9 cellular contexts compared by ENCODE assay signal in genomic region chr14:103141117-103141796, GRCh38. TPM values are rescaled to one million over a fixed set of nuclear protein-coding genes. Genes with fewer than 3 reads are reported as not detected.
DNase-seq lines count a peak whose midpoint lies in the region; ATAC-seq, FAIRE-seq and TF ChIP-seq lines count a peak whose summit lies in the region.
"Had no signal": no experiment of that assay in that cellular context is flagged by ENCODE, and none has a peak within 500 bp of the region (broad histone marks: within the 10 kb centered on the region; RNA-seq: fewer than 3 reads in every experiment).

No MANE protein-coding gene starts in this region.

- no peak overlapping the region for H3K4me2 ChIP-seq in DND-41 (ENCODE audit: insufficient read depth, low read length)
- H3K4me2 ChIP-seq in keratinocyte (ENCODE audit: control insufficient read depth, extremely low read depth, insufficient read depth, low read depth, low read length), result no peak overlapping the region

- TF ChIP-seq CTCF in DND-41 (IDR thresholded peaks at IDR 0.05; ENCODE audit: borderline replicate concordance, extremely low read depth, low read length, poor library complexity, severe bottlenecking) (peak; percentile 79), WERI-Rb-1 (IDR thresholded peaks at IDR 0.05; ENCODE audit: low read depth, low read length) (peak; percentile 86), keratinocyte (optimal IDR thresholded peaks at IDR 0.05 in 1 of 3, IDR thresholded peaks at IDR 0.05 in 1 of 3, conservative IDR thresholded peaks at IDR 0.05 in 1 of 3; ENCODE audit: extremely low read depth in 1 of 3, insufficient read depth in 2 of 3, low read length in 3 of 3) (peak; percentile 70 to 75 (median 74)), transverse colon (IDR thresholded peaks at IDR 0.05) (peak; percentile 43 to 54 (median 47))

- H3K9me3 ChIP-seq in DND-41 (ENCODE audit: insufficient read depth, low read length, severe bottlenecking) (no peaks in the 10 kb centered on the region), WERI-Rb-1 (ENCODE audit: severe bottlenecking) (no peaks in the 10 kb centered on the region), keratinocyte (ENCODE audit: control insufficient read depth, low read depth, low read length) (no peaks in the 10 kb centered on the region), transverse colon (no peaks in the 10 kb centered on the region)

- H3K9me1 ChIP-seq in keratinocyte (ENCODE audit: control insufficient read depth, extremely low read depth, insufficient read depth, low read length), result no peaks in the 10 kb centered on the region

- H3K36me3 ChIP-seq in DND-41 (ENCODE audit: insufficient read depth, low read length) (no peaks in the 10 kb centered on the region), WERI-Rb-1 (no peaks in the 10 kb centered on the region), keratinocyte (ENCODE audit: control insufficient read depth in 2 of 2, extremely low read depth in 1 of 2, insufficient read depth in 2 of 2, low read length in 2 of 2) (no peaks in the 10 kb centered on the region), transverse colon (no peaks in the 10 kb centered on the region)

- WGBS in transverse colon (ENCODE audit: low coverage in 1 of 2), 2 donors, result 38 to 46% methylated on average over 4 to 8 of the region's 8 CpGs

- no peak for FAIRE-seq in keratinocyte (lab: Jason Lieb, UNC)

- TF ChIP-seq POLR2A in transverse colon (IDR thresholded peaks at IDR 0.05), result no peak

- intact Hi-C loops in transverse colon (cut with DNase I; ENCODE audit: low total_unique reads), result no loop called here

- no peak overlapping the region for H2AFZ ChIP-seq in DND-41 (ENCODE audit: low read depth, low read length)
- H2AFZ ChIP-seq in keratinocyte (ENCODE audit: control insufficient read depth, low read length), result no peak overlapping the region

- H3K9ac ChIP-seq in DND-41 (ENCODE audit: low read depth, low read length), result no peak overlapping the region
- H3K9ac ChIP-seq in keratinocyte (ENCODE audit: control insufficient read depth, extremely low read depth, insufficient read depth, low read length), result no peak overlapping the region

- dilution Hi-C loops in keratinocyte (cut with MboI; ENCODE audit: extremely low pct_ligation_motif_present, low sequenced_read_pairs), result no loop called here

- peaks cover 5% of the 10 kb centered on the region for H3K27me3 ChIP-seq in DND-41 (ENCODE audit: insufficient read depth, low read length, poor library complexity)
- no peaks in the 10 kb centered on the region for H3K27me3 ChIP-seq in WERI-Rb-1 (ENCODE audit: insufficient read depth, low read depth, severe bottlenecking)
- H3K27me3 ChIP-seq in keratinocyte (ENCODE audit: control insufficient read depth, extremely low read depth, insufficient read depth, low read length), result peaks cover 35% of the 10 kb centered on the region
- peaks cover 44% of the 10 kb centered on the region for H3K27me3 ChIP-seq in transverse colon

- no peak overlapping the region for H3K4me3 ChIP-seq in DND-41 (ENCODE audit: low read depth in 1 of 2, low read length in 2 of 2)
- no peak overlapping the region for H3K4me3 ChIP-seq in WERI-Rb-1 (ENCODE audit: low read depth, low read length)
- H3K4me3 ChIP-seq in keratinocyte (ENCODE audit: control insufficient read depth in 2 of 3, extremely low read depth in 1 of 3, insufficient read depth in 2 of 3, low read depth in 1 of 3, low read length in 3 of 3), result no peak overlapping the region
- no peak overlapping the region for H3K4me3 ChIP-seq in transverse colon

- no peaks in the 10 kb centered on the region for H3K79me2 ChIP-seq in DND-41 (ENCODE audit: insufficient read depth, low read length)
- no peaks in the 10 kb centered on the region for H3K79me2 ChIP-seq in keratinocyte (ENCODE audit: control insufficient read depth, insufficient read depth, low read length)

- H3K4me1 ChIP-seq in DND-41 (ENCODE audit: insufficient read depth, low read length) (no peaks in the 10 kb centered on the region), keratinocyte (ENCODE audit: control insufficient read depth, extremely low read depth, insufficient read depth, low read length) (peaks cover 8% of the 10 kb centered on the region), transverse colon (peaks cover 0 to 21% (median 6%) of the 10 kb centered on the region in 4 donors)

- H3K27ac ChIP-seq in DND-41 (ENCODE audit: low read length) (no peak overlapping the region), WERI-Rb-1 (peak overlapping the region; percentile 61), keratinocyte (ENCODE audit: control insufficient read depth, insufficient read depth, low read length) (no peak overlapping the region), transverse colon (no peak overlapping the region)

- DNase-seq in DND-41 (peak; percentile 37), NCI-H1092 treated with DMSO at 0.1 percent for 48 hours (lab: John Stamatoyannopoulos, UW) (peak; percentile 36), WERI-Rb-1 (peak; percentile 84), keratinocyte (ENCODE audit: low read depth, low spot score) (no peak), transverse colon (peak; percentile 63), Ammon's horn (ENCODE audit: low spot score) (no peak)
- DNase-seq: activated B cell treated with CpG ODN at 0.5 μM for 24 hours had no signal

- in situ Hi-C loops in transverse colon (cut with MboI; ENCODE audit: low pct_ligation_motif_present in 1 of 4, low pct_unique_long_range_greater_than_20kb in 1 of 4, low sequenced_read_pairs in 3 of 4), result no loop called here

- TF ChIP-seq EP300 in transverse colon (IDR thresholded peaks at IDR 0.05; ENCODE audit: low read depth), result no peak

- ATAC-seq in DND-41 (ENCODE audit: insufficient read depth, low read depth) (peak; percentile 42; the same call in 1 of the 3 replicates), GM21381 (IDR thresholded peaks at IDR 0.05; ENCODE audit: unreplicated experiment) (peak; percentile 18), HG02870 (IDR thresholded peaks at IDR 0.05; ENCODE audit: unreplicated experiment) (no peak)

- H4K20me1 ChIP-seq in DND-41 (ENCODE audit: insufficient read depth, low read length) (no peaks in the 10 kb centered on the region), keratinocyte (ENCODE audit: control insufficient read depth, extremely low read depth, insufficient read depth, low read length) (no peaks in the 10 kb centered on the region)

RNA-seq across cellular contexts. Expression of gene TNFAIP2, which starts 18.0 kb away (rescaled TPM):
- 0.57 to 1.8 TPM (median 0.71 TPM) in 3 replicates for polyA plus RNA-seq in keratinocyte
- polyA plus RNA-seq in keratinocyte (2011; ENCODE audit: low read depth), result 1.9 TPM
- polyA plus RNA-seq in keratinocyte (2011; cell fraction: cytosol; rRNA removed), result 0.74 and 1.3 TPM in 2 replicates
- 3.4 and 4.8 TPM in 2 replicates for polyA plus RNA-seq in keratinocyte (2011; cell fraction: nucleus; rRNA removed)
- polyA plus RNA-seq in keratinocyte (2012; ENCODE audit: low replicate concordance), result 0.52 and 4.1 TPM in 2 replicates
- 1.9 to 2.0 TPM (median 1.9 TPM) in 3 replicates for polyA minus RNA-seq in keratinocyte
- polyA minus RNA-seq in keratinocyte (2011; cell fraction: cytosol; rRNA and poly(A)+ RNA removed), result 5.6 TPM
- polyA minus RNA-seq in keratinocyte (2011; cell fraction: nucleus; rRNA and poly(A)+ RNA removed), result 2.1 and 3.8 TPM in 2 replicates
- total RNA-seq in transverse colon, result 10 to 100 TPM; 25.1 to 76.3 (median 52.7) TPM

RNA-seq across cellular contexts. Expression of gene EXOC3L4, which starts 46.7 kb away (rescaled TPM):
- polyA plus RNA-seq in keratinocyte, result not detected in 3 replicates
- not detected for polyA plus RNA-seq in keratinocyte (2011; ENCODE audit: low read depth)
- polyA plus RNA-seq in keratinocyte (2011; cell fraction: cytosol; rRNA removed), result not detected in 2 replicates
- not detected in 2 replicates for polyA plus RNA-seq in keratinocyte (2011; cell fraction: nucleus; rRNA removed)
- not detected in 2 replicates for polyA plus RNA-seq in keratinocyte (2012; ENCODE audit: low replicate concordance)
- not detected in 3 replicates for polyA minus RNA-seq in keratinocyte
- not detected for polyA minus RNA-seq in keratinocyte (2011; cell fraction: cytosol; rRNA and poly(A)+ RNA removed)
- not detected in 2 replicates for polyA minus RNA-seq in keratinocyte (2011; cell fraction: nucleus; rRNA and poly(A)+ RNA removed)
- total RNA-seq in transverse colon, result 10 to 100 TPM; 15.2 to 49.0 (median 30.3) TPM
- total RNA-seq: activated B cell treated with CpG ODN at 0.5 μM for 24 hours had no signal

RNA-seq across cellular contexts. Expression of gene LBHD2, which starts 57.2 kb away (rescaled TPM):
- polyA plus RNA-seq in keratinocyte, result not detected in 3 replicates
- polyA plus RNA-seq in keratinocyte (2011; ENCODE audit: low read depth), result not detected
- polyA plus RNA-seq in keratinocyte (2011; cell fraction: cytosol; rRNA removed), result not detected in 2 replicates
- polyA plus RNA-seq in keratinocyte (2011; cell fraction: nucleus; rRNA removed), result not detected in 2 replicates
- not detected in 2 replicates for polyA plus RNA-seq in keratinocyte (2012; ENCODE audit: low replicate concordance)
- not detected in 3 replicates for polyA minus RNA-seq in keratinocyte
- not detected for polyA minus RNA-seq in keratinocyte (2011; cell fraction: cytosol; rRNA and poly(A)+ RNA removed)
- polyA minus RNA-seq in keratinocyte (2011; cell fraction: nucleus; rRNA and poly(A)+ RNA removed), result not detected in 2 replicates
- total RNA-seq in transverse colon, result not detected
- total RNA-seq: activated B cell treated with CpG ODN at 0.5 μM for 24 hours had no signal

Comparison
In these comparisons a context has a peak if more than half of its experiments do, and no peak if none do; other contexts are left out.
1. DNase-seq: peak in DND-41 (single experiment), NCI-H1092 treated with DMSO at 0.1 percent for 48 hours (single experiment), WERI-Rb-1 (single experiment) and transverse colon (single experiment); none in keratinocyte (single experiment) and Ammon's horn (single experiment).
2. Peak in every context shown above with its lines, with median percentiles within 50 percentile points of each other: CTCF ChIP-seq.